In genomic region chr22:49738006-49738405, GRCh38 we compare ENCODE assay signal across 15 cellular contexts.
DNase-seq lines count a peak whose midpoint lies in the region; ATAC-seq and TF ChIP-seq lines count a peak whose summit lies in the region.
"Had no signal": no experiment of that assay in that cellular context is flagged by ENCODE, and none has a peak within 500 bp of the region (broad histone marks: within the 10 kb centered on the region; RNA-seq: fewer than 3 reads in every experiment).

No MANE protein-coding gene starts in this region.

- no peaks in the 10 kb centered on the region for H3K4me1 Mint-ChIP-seq in chondrocyte (ENCODE audit: low read depth)
- H3K4me1 Mint-ChIP-seq: B cell had no signal

- H3K36me3 Mint-ChIP-seq in chondrocyte (ENCODE audit: low read depth): no peaks in the 10 kb centered on the region

- no peak for ATAC-seq in left cardiac atrium
- ATAC-seq in GM21723 (IDR thresholded peaks at IDR 0.05; ENCODE audit: unreplicated experiment): no peak
- ATAC-seq in HG03520 (IDR thresholded peaks at IDR 0.05; ENCODE audit: unreplicated experiment): no peak
- ATAC-seq: GM12878, HCT116 had no signal

- H3K27me3 ChIP-seq in right atrium auricular region: no peaks in the 10 kb centered on the region
- H3K27me3 ChIP-seq in tibial artery: peaks cover 0 to 29% of the 10 kb centered on the region in 2 donors

- H3K36me3 ChIP-seq in right atrium auricular region (no peaks in the 10 kb centered on the region), tibial artery (no peaks in the 10 kb centered on the region)

- H3K27ac Mint-ChIP-seq in chondrocyte (ENCODE audit: unreplicated experiment): no peak overlapping the region
- H3K27ac Mint-ChIP-seq: B cell; CD4-positive, alpha-beta T cell had no signal

- H3K4me3 ChIP-seq in right atrium auricular region (no peak overlapping the region), tibial artery (no peak overlapping the region)
- H3K4me3 ChIP-seq: GM12878, GM23248 had no signal

- H3K9me3 ChIP-seq in right atrium auricular region (peaks cover 0 to 2% of the 10 kb centered on the region in 2 donors), tibial artery (no peaks in the 10 kb centered on the region)

- intact Hi-C loops in left cardiac atrium (cut with DNase I) (no loop called here), tibial artery (cut with DNase I; ENCODE audit: low total_unique reads) (no loop called here)

- no peak overlapping the region for H3K4me3 Mint-ChIP-seq in chondrocyte (ENCODE audit: unreplicated experiment)
- H3K4me3 Mint-ChIP-seq: B cell; CD4-positive, alpha-beta T cell had no signal

- no peaks in the 10 kb centered on the region for H3K4me1 ChIP-seq in right atrium auricular region
- no peaks in the 10 kb centered on the region for H3K4me1 ChIP-seq in tibial artery

- DNase-seq in right atrium auricular region (ENCODE audit: low spot score): peak; percentile 7
- no peak for DNase-seq in left cardiac atrium
- peak; percentile 69 for DNase-seq in chondrocyte (ENCODE audit: low spot score)
- DNase-seq in mesenteric fat pad (ENCODE audit: low spot score): peak; percentile 62
- no peak for DNase-seq in tibial artery
- DNase-seq: C1 segment of cervical spinal cord; Calu3; CD4-positive, alpha-beta T cell; DMS 273 treated with DMSO at 0.1 percent for 48 hours; GM23248 had no signal

- peaks cover 14% of the 10 kb centered on the region for H3K9me3 Mint-ChIP-seq in chondrocyte (ENCODE audit: low read depth)
- H3K9me3 Mint-ChIP-seq: CD4-positive, alpha-beta T cell had no signal

- TF ChIP-seq CTCF in right atrium auricular region (IDR thresholded peaks at IDR 0.05) (no peak), chondrocyte (IDR thresholded peaks at IDR 0.05) (no peak), tibial artery (IDR thresholded peaks at IDR 0.05) (no peak)

- no peak overlapping the region for H3K27ac ChIP-seq in right atrium auricular region
- no peak overlapping the region for H3K27ac ChIP-seq in tibial artery
- H3K27ac ChIP-seq: GM23248 had no signal

- H3K27me3 Mint-ChIP-seq in chondrocyte (ENCODE audit: low read depth): peaks cover 46% of the 10 kb centered on the region

Comparison
In these comparisons a context has a peak if more than half of its experiments do, and no peak if none do; other contexts are left out.
1. DNase-seq: peak in right atrium auricular region (single experiment), chondrocyte (single experiment) and mesenteric fat pad (single experiment); none in left cardiac atrium (single experiment) and tibial artery (0 of 2).